Comparison of ENCODE assay signal across 14 cellular contexts in the genomic region with DNA sequence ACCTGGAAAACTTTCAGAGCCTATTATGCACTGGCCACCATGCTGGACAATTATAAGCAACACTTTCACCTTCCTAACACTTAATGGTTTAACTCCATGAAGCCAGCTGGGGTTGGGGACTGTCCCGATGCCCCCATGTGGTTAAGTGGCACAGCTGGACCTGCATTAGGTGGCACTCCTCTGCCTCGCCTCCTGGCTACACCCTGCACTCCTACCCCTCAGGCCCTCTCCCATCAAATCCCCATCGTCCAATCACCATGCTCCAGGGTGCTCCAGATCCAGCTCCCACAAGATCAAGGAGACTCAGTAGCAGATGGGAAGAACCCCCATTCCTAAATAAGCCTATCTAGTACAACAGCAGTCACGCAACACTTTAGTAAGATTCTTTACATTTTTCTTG.
"Had no signal": no experiment of that assay in that cellular context is flagged by ENCODE, and none has a peak within 500 bp of the region (broad histone marks: within the 10 kb centered on the region; RNA-seq: fewer than 3 reads in every experiment).

No MANE protein-coding gene starts in this region.

- H3K9me3 ChIP-seq: ascending aorta, transverse colon had no signal

- H3K9me3 Mint-ChIP-seq: activated CD4-positive, alpha-beta T cell treated with anti-CD3 and anti-CD28 coated beads, Interleukin-2, amount 10 ng/mL, durations not matched to agents 7 days and 5 days; activated naive CD4-positive, alpha-beta T cell treated with anti-CD3 and anti-CD28 coated beads, Interleukin-2, amount 10 ng/mL, durations not matched to agents 7 days and 5 days had no signal

- H3K27ac Mint-ChIP-seq: activated CD4-positive, alpha-beta T cell treated with anti-CD3 and anti-CD28 coated beads, Interleukin-2, amount 10 ng/mL, durations not matched to agents 7 days and 5 days; activated naive CD4-positive, alpha-beta T cell treated with anti-CD3 and anti-CD28 coated beads, Interleukin-2, amount 10 ng/mL, durations not matched to agents 7 days and 5 days had no signal

- H3K27me3 Mint-ChIP-seq: activated CD4-positive, alpha-beta T cell treated with anti-CD3 and anti-CD28 coated beads, Interleukin-2, amount 10 ng/mL, durations not matched to agents 7 days and 5 days; activated naive CD4-positive, alpha-beta T cell treated with anti-CD3 and anti-CD28 coated beads, Interleukin-2, amount 10 ng/mL, durations not matched to agents 7 days and 5 days had no signal

- H3K4me3 ChIP-seq: ascending aorta, transverse colon had no signal

- DNase-seq: activated CD4-positive, alpha-beta T cell treated with anti-CD3 and anti-CD28 coated beads, Interleukin-2, amount 10 ng/mL, durations not matched to agents 7 days and 5 days; activated CD4-positive, CD25-positive, alpha-beta regulatory T cell; activated naive CD4-positive, alpha-beta T cell treated with anti-CD3 and anti-CD28 coated beads, Interleukin-2, amount 10 ng/mL, durations not matched to agents 7 days and 5 days; left cardiac atrium; midbrain; posterior cingulate gyrus; stimulated activated CD4-positive, alpha-beta T cell treated with anti-CD3 and anti-CD28 coated beads, Interleukin-15, amount 100 ng/mL, for 24 hours; stimulated activated CD4-positive, alpha-beta T cell treated with anti-CD3 and anti-CD28 coated beads, Interleukin-4, amount 100 ng/mL, for 1 hour; stimulated activated naive CD8-positive, alpha-beta T cell treated with anti-CD3 and anti-CD28 coated beads, Interleukin-15, Interleukin-2, amounts not matched to agents 100 U/mL and 50 U/mL, for 24 hours; transverse colon had no signal

- H3K4me3 Mint-ChIP-seq: activated CD4-positive, alpha-beta T cell treated with anti-CD3 and anti-CD28 coated beads, Interleukin-2, amount 10 ng/mL, durations not matched to agents 7 days and 5 days; activated naive CD4-positive, alpha-beta T cell treated with anti-CD3 and anti-CD28 coated beads, Interleukin-2, amount 10 ng/mL, durations not matched to agents 7 days and 5 days had no signal

- ATAC-seq: esophagus mucosa; stimulated activated naive CD8-positive, alpha-beta T cell treated with anti-CD3 and anti-CD28 coated beads, Interleukin-15, Interleukin-2, amounts not matched to agents 100 U/mL and 50 U/mL, for 24 hours had no signal

- H3K4me1 ChIP-seq: ascending aorta, transverse colon had no signal

- H3K27me3 ChIP-seq: ascending aorta, transverse colon had no signal

- H3K4me1 Mint-ChIP-seq: activated naive CD4-positive, alpha-beta T cell treated with anti-CD3 and anti-CD28 coated beads, Interleukin-2, amount 10 ng/mL, durations not matched to agents 7 days and 5 days had no signal

- FAIRE-seq: endometrium, TTC549 had no signal

- H3K27ac ChIP-seq: ascending aorta, transverse colon had no signal
